Comparison of ENCODE assay signal across 13 cellular contexts in genomic region chr11:15826008-15826650, GRCh38.
DNase-seq lines count a peak whose midpoint lies in the region; ATAC-seq and TF ChIP-seq lines count a peak whose summit lies in the region.
"Had no signal": no experiment of that assay in that cellular context is flagged by ENCODE, and none has a peak within 500 bp of the region (broad histone marks: within the 10 kb centered on the region; RNA-seq: fewer than 3 reads in every experiment).

No MANE protein-coding gene starts in this region.

- H3K27ac Mint-ChIP-seq in dendritic cell treated with granulocyte-macrophage colony-stimulating factor and Interleukin-4, amounts not matched to agents 40 ng/mL and 50 ng/mL, for 4 days, result peak overlapping the region; percentile 24
- H3K27ac Mint-ChIP-seq: H9 had no signal

- peaks cover 11% of the 10 kb centered on the region for H3K9me1 ChIP-seq in IMR-90 (ENCODE audit: insufficient read depth, low read length)

- H3K9me3 ChIP-seq in IMR-90 (ENCODE audit: control insufficient read depth, insufficient read depth, low read length), result no peaks in the 10 kb centered on the region
- no peaks in the 10 kb centered on the region for H3K9me3 ChIP-seq in thyroid gland

- WGBS in IMR-90 (ENCODE audit: extremely low coverage in 2 of 2, insufficient read length in 1 of 2), 2 experiments, result 75% methylated on average over 2 of the region's 7 CpGs; no CpG with 5 or more reads in 1 of the 2 experiments
- no CpG with 5 or more reads among the region's 7 CpGs for WGBS in mesendoderm (ENCODE audit: extremely low coverage, insufficient coverage, low lambda C conversion rate)
- 69 to 76% methylated on average over 7 of the region's 7 CpGs for WGBS in thyroid gland, 2 donors

- H3K4me2 ChIP-seq in IMR-90 (ENCODE audit: low read depth, low read length) (no peak overlapping the region), mesendoderm (ENCODE audit: low read length) (no peak overlapping the region)

- intact Hi-C loops in IMR-90 (cut with micrococcal nuclease) (loop anchor here (2.0 to 10.0 kb wide), 2 partner anchors 159 to 787 kb away; no protein-coding TSS in a partner anchor), thyroid gland (cut with DNase I) (no loop called here)
- intact Hi-C loops in dendritic cell treated with granulocyte-macrophage colony-stimulating factor and Interleukin-4, amounts not matched to agents 40 ng/mL and 50 ng/mL, for 4 days (cut with micrococcal nuclease), result no loop called here

- no peaks in the 10 kb centered on the region for H3K79me2 ChIP-seq in mesendoderm (ENCODE audit: control insufficient read depth, insufficient read depth, low read length)

- H3K23ac ChIP-seq in IMR-90 (ENCODE audit: low read depth, low read length) (peak overlapping the region; percentile 3; the same call in 1 of the 2 replicates), mesendoderm (ENCODE audit: low read length) (no peak overlapping the region)

- H3K9me3 Mint-ChIP-seq in dendritic cell treated with granulocyte-macrophage colony-stimulating factor and Interleukin-4, amounts not matched to agents 40 ng/mL and 50 ng/mL, for 4 days, result peaks cover 9% of the 10 kb centered on the region
- H3K9me3 Mint-ChIP-seq: H9 had no signal

- H3K27ac ChIP-seq in IMR-90 (ENCODE audit: insufficient read depth, low read length) (0 out of 2 replicates have a peak overlapping the region, but pooled peaks have one; percentile 11), mesendoderm (ENCODE audit: low read depth, low read length) (no peak overlapping the region), thyroid gland (no peak overlapping the region)
- H3K27ac ChIP-seq: C4-2B had no signal

- no peaks in the 10 kb centered on the region for H4K20me1 ChIP-seq in IMR-90 (ENCODE audit: insufficient read depth, low read length)

- no peak overlapping the region for H3K56ac ChIP-seq in IMR-90 (ENCODE audit: extremely low read depth, insufficient read depth, low read length)
- H3K56ac ChIP-seq in mesendoderm (ENCODE audit: low read length), result no peak overlapping the region

- H3K4ac ChIP-seq in IMR-90 (ENCODE audit: low read depth, low read length) (peak overlapping the region; percentile 82), mesendoderm (ENCODE audit: low read depth, low read length) (no peak overlapping the region)

- H3K18ac ChIP-seq in IMR-90 (ENCODE audit: low read depth, low read length) (0 out of 2 replicates have a peak overlapping the region, but pooled peaks have one; percentile 7), mesendoderm (ENCODE audit: low read length) (no peak overlapping the region)

- dilution Hi-C loops in IMR-90 (cut with HindIII; ENCODE audit: low sequenced_read_pairs, unreplicated experiment), result no loop called here

- POLR2A ChIA-PET in IMR-90 (lab: Charles Lee; ENCODE audit: unreplicated experiment), result no interaction called here

- H3K9ac ChIP-seq in IMR-90 (ENCODE audit: low read depth, low read length) (no peak overlapping the region), mesendoderm (ENCODE audit: low read length) (no peak overlapping the region)

- peak overlapping the region; percentile 70 for H2BK120ac ChIP-seq in IMR-90 (ENCODE audit: low read depth, low read length)
- H2BK120ac ChIP-seq in mesendoderm (ENCODE audit: low read depth, low read length), result no peak overlapping the region

- H3K79me1 ChIP-seq in IMR-90 (ENCODE audit: low read depth in 1 of 2, low read length in 2 of 2) (no peaks in the 10 kb centered on the region), mesendoderm (ENCODE audit: low read length) (no peaks in the 10 kb centered on the region)

- CTCF ChIA-PET in IMR-90 (lab: Yijun Ruan, JAX), result interaction anchor here (1.0 to 2.6 kb wide), 5 partner anchors 9 to 788 kb away, joined by 3 to 10 read pairs (median 3); no protein-coding TSS in a partner anchor

- H3K27me3 ChIP-seq in IMR-90 (ENCODE audit: control insufficient read depth, insufficient read depth, low read length) (no peaks in the 10 kb centered on the region), mesendoderm (ENCODE audit: insufficient read depth, low read length, poor library complexity) (no peaks in the 10 kb centered on the region), thyroid gland (no peaks in the 10 kb centered on the region)

- H3K4me1 Mint-ChIP-seq in dendritic cell treated with granulocyte-macrophage colony-stimulating factor and Interleukin-4, amounts not matched to agents 40 ng/mL and 50 ng/mL, for 4 days (ENCODE audit: low read depth), result peaks cover 51% of the 10 kb centered on the region

- peaks cover 20% of the 10 kb centered on the region for H3K4me1 ChIP-seq in IMR-90 (ENCODE audit: control insufficient read depth, insufficient read depth, low read length)
- no peaks in the 10 kb centered on the region for H3K4me1 ChIP-seq in mesendoderm (ENCODE audit: control insufficient read depth, low read depth, low read length)
- H3K4me1 ChIP-seq in thyroid gland, result no peaks in the 10 kb centered on the region

- H2BK20ac ChIP-seq in IMR-90 (ENCODE audit: low read depth, low read length), result peak overlapping the region; percentile 92

- DNase-seq in IMR-90 (peak; percentile 30), mesendoderm (peak; percentile 24), renal cortical epithelial cell (ENCODE audit: low read depth) (peak; percentile 16), thyroid gland (no peak)
- DNase-seq: DMS153, SIG-M5 had no signal

- no peaks in the 10 kb centered on the region for H3K36me3 Mint-ChIP-seq in dendritic cell treated with granulocyte-macrophage colony-stimulating factor and Interleukin-4, amounts not matched to agents 40 ng/mL and 50 ng/mL, for 4 days (ENCODE audit: low read depth)

- peak overlapping the region; percentile 47 for H2AK9ac ChIP-seq in IMR-90 (replicated peaks; ENCODE audit: low read depth, low read length, poor library complexity)

- H4K8ac ChIP-seq in IMR-90 (ENCODE audit: low read depth in 2 of 2, low read length in 2 of 2) (peak overlapping the region; percentile 61 to 80; a peak in 3 of 4 replicates), mesendoderm (ENCODE audit: low read depth, low read length) (no peak overlapping the region)

- TF ChIP-seq CTCF in IMR-90 (conservative IDR thresholded peaks at IDR 0.05; ENCODE audit: low read depth, low read length), result no peak
- no peak for TF ChIP-seq CTCF in thyroid gland (IDR thresholded peaks at IDR 0.05)

- H3K14ac ChIP-seq in IMR-90 (replicated peaks; ENCODE audit: low read depth, low read length), result peak overlapping the region; percentile 74

- H2AK5ac ChIP-seq in IMR-90 (ENCODE audit: low read depth, low read length) (peak overlapping the region; percentile 84), mesendoderm (ENCODE audit: low read length) (no peak overlapping the region)

- ATAC-seq in IMR-90 (ENCODE audit: low read depth), result peak; percentile 25
- no peak for ATAC-seq in HG03457 (IDR thresholded peaks at IDR 0.05; ENCODE audit: unreplicated experiment)
- ATAC-seq in GM18868 (IDR thresholded peaks at IDR 0.05; ENCODE audit: unreplicated experiment), result no peak
- ATAC-seq in HG03442 (IDR thresholded peaks at IDR 0.05; ENCODE audit: unreplicated experiment), result no peak

- peak overlapping the region; percentile 77 for H2AFZ ChIP-seq in IMR-90 (replicated peaks; ENCODE audit: low read length, poor library complexity)

- H2BK5ac ChIP-seq in IMR-90 (ENCODE audit: low read depth, low read length, poor library complexity, severe bottlenecking), result no peak overlapping the region
- no peak overlapping the region for H2BK5ac ChIP-seq in mesendoderm (ENCODE audit: low read length)

- peaks cover 7% of the 10 kb centered on the region for H3K27me3 Mint-ChIP-seq in dendritic cell treated with granulocyte-macrophage colony-stimulating factor and Interleukin-4, amounts not matched to agents 40 ng/mL and 50 ng/mL, for 4 days

- peak overlapping the region; percentile 59 for H4K91ac ChIP-seq in IMR-90 (ENCODE audit: insufficient read depth, low read depth, low read length)

- in situ Hi-C loops in IMR-90 (cut with MboI; ENCODE audit: low sequenced_read_pairs), result no loop called here

- H3K4me3 ChIP-seq in IMR-90 (ENCODE audit: insufficient read depth, low read depth, low read length), result no peak overlapping the region
- H3K4me3 ChIP-seq in mesendoderm (ENCODE audit: low read length), result no peak overlapping the region
- H3K4me3 ChIP-seq in thyroid gland (replicated peaks in 1 of 3), result no peak overlapping the region
- H3K4me3 ChIP-seq: K562 had no signal

- H2BK15ac ChIP-seq in IMR-90 (ENCODE audit: low read depth, low read length), result peak overlapping the region; percentile 85; the same call in 2 of the 3 replicates
- no peak overlapping the region for H2BK15ac ChIP-seq in mesendoderm (replicated peaks; ENCODE audit: low read depth)

- no peak for TF ChIP-seq POLR2A in IMR-90 (IDR thresholded peaks at IDR 0.05; ENCODE audit: low read depth, low read length)
- no peak for TF ChIP-seq POLR2A in thyroid gland (IDR thresholded peaks at IDR 0.05)

- no peak for TF ChIP-seq RAD21 in IMR-90 (IDR thresholded peaks at IDR 0.05; ENCODE audit: low read length)

- no TSS peak for BruUV-seq in IMR-90 (replicated peaks; lab: Mats Ljungman, UMichigan)

- no peak overlapping the region for H3K4me3 Mint-ChIP-seq in dendritic cell treated with granulocyte-macrophage colony-stimulating factor and Interleukin-4, amounts not matched to agents 40 ng/mL and 50 ng/mL, for 4 days
- H3K4me3 Mint-ChIP-seq: H9 had no signal

- peak overlapping the region; percentile 31; the same call in 1 of the 2 replicates for H4K5ac ChIP-seq in IMR-90 (ENCODE audit: low read depth, low read length)
- no peak overlapping the region for H4K5ac ChIP-seq in mesendoderm (ENCODE audit: low read length)

- no peaks in the 10 kb centered on the region for H3K36me3 ChIP-seq in IMR-90 (ENCODE audit: control insufficient read depth, insufficient read depth, low read length)
- H3K36me3 ChIP-seq in mesendoderm (ENCODE audit: control insufficient read depth, insufficient read depth, low read length), result no peaks in the 10 kb centered on the region
- no peaks in the 10 kb centered on the region for H3K36me3 ChIP-seq in thyroid gland

TF ChIP-seq in IMR-90, 13 proteins besides CTCF, POLR2A, EP300 and RAD21 (continues in another document):
- TF ChIP-seq RCOR1 (IDR thresholded peaks at IDR 0.05; ENCODE audit: insufficient replicate concordance, low read length), result no peak
- no peak for TF ChIP-seq RFX5 (IDR thresholded peaks at IDR 0.05; ENCODE audit: low read depth, low read length)
- no peak for TF ChIP-seq CHD1 (IDR thresholded peaks at IDR 0.05; ENCODE audit: low read depth, low read length)
- TF ChIP-seq MAZ (IDR thresholded peaks at IDR 0.05; ENCODE audit: borderline replicate concordance, low read depth, low read length), result no peak
- TF ChIP-seq SMC3 (IDR thresholded peaks at IDR 0.05; ENCODE audit: low read depth, low read length), result no peak
- no peak for TF ChIP-seq BHLHE40 (IDR thresholded peaks at IDR 0.05; ENCODE audit: low read depth, low read length)
- no peak for TF ChIP-seq MAFK (IDR thresholded peaks at IDR 0.05; ENCODE audit: low read depth, low read length)
- TF ChIP-seq FOS (IDR thresholded peaks at IDR 0.05; ENCODE audit: low read depth, low read length), result no peak

Comparison
In these comparisons a context has a peak if more than half of its experiments do, and no peak if none do; other contexts are left out.
1. DNase-seq: peak in IMR-90 (single experiment), mesendoderm (single experiment) and renal cortical epithelial cell (single experiment); none in thyroid gland (0 of 2).